In genomic region chr19:32902448-32902847, GRCh38 we compare ENCODE assay signal across 21 cellular contexts. TPM values are rescaled to one million over a fixed set of nuclear protein-coding genes. Genes with fewer than 3 reads are reported as not detected.
DNase-seq lines count a peak whose midpoint lies in the region; ATAC-seq and TF ChIP-seq lines count a peak whose summit lies in the region.
"Had no signal": no experiment of that assay in that cellular context is flagged by ENCODE, and none has a peak within 500 bp of the region (broad histone marks: within the 10 kb centered on the region; RNA-seq: fewer than 3 reads in every experiment).

No MANE protein-coding gene starts in this region.

- H3K9me3 ChIP-seq in Peyer's patch, result no peaks in the 10 kb centered on the region
- H3K9me3 ChIP-seq in mucosa of rectum (ENCODE audit: control insufficient read depth in 2 of 2, low read length in 2 of 2), result no peaks in the 10 kb centered on the region
- H3K9me3 ChIP-seq: Caco-2 had no signal

- H3K4me1 ChIP-seq in Peyer's patch (peaks cover 0 to 3% (median 0%) of the 10 kb centered on the region in 4 donors), mucosa of rectum (ENCODE audit: control insufficient read depth in 2 of 2, insufficient read depth in 2 of 2, low read length in 2 of 2) (peaks cover 6 to 7% of the 10 kb centered on the region in 2 donors)

- H3K9ac ChIP-seq in mucosa of rectum (ENCODE audit: low read depth in 1 of 2, low read length in 2 of 2), result peak overlapping the region in 1 of 2 donors; percentile 53

- no peaks in the 10 kb centered on the region for H3K27me3 ChIP-seq in H7 (ENCODE audit: control insufficient read depth, insufficient read depth, low read length)
- no peaks in the 10 kb centered on the region for H3K27me3 ChIP-seq in Peyer's patch
- H3K27me3 ChIP-seq in mucosa of rectum (ENCODE audit: control insufficient read depth in 2 of 2, insufficient read depth in 2 of 2, low read length in 2 of 2), result no peaks in the 10 kb centered on the region

- ATAC-seq in left ventricle myocardium superior, result no peak
- ATAC-seq in Right ventricle myocardium inferior, result no peak
- ATAC-seq: GM12878 had no signal

- TF ChIP-seq CTCF in Peyer's patch (IDR thresholded peaks at IDR 0.05), result peak in 1 of 6 experiments; percentile 12

- DNase-seq in H7 (peak; percentile 51), Peyer's patch (peak in 2 of 3 donors; percentile 68 to 73), iPS DF 19.7 (ENCODE audit: low read depth, low spot score) (peak; percentile 33), left ventricle myocardium superior (no peak), Right ventricle myocardium inferior (ENCODE audit: missing footprints) (no peak), NCI-H1105 treated with DMSO at 0.1 percent for 48 hours (lab: John Stamatoyannopoulos, UW) (no peak)
- DNase-seq in stimulated activated CD4-positive, alpha-beta T cell treated with anti-CD3 and anti-CD28 coated beads, Interleukin-4, amount 100 ng/mL, for 1 hour, result no peak
- DNase-seq: GDM1; IMR-90; NCI-H1436; NCI-H2081; NCI-H748 treated with DMSO at 0.1 percent for 48 hours; NK-92 treated with Interleukin-12 subunit alpha and Interleukin-12 subunit beta, amount 100 ng/mL, for 24 hours; Right ventricle myocardium superior had no signal

- intact Hi-C loops in left ventricle myocardium superior (cut with micrococcal nuclease), result no loop called here
- intact Hi-C loops in Right ventricle myocardium inferior (cut with DNase I), result no loop called here

- H3K27ac ChIP-seq in Peyer's patch (peak overlapping the region in 3 of 4 donors; percentile 20 to 77 (median 71)), mucosa of rectum (ENCODE audit: low read depth in 2 of 2, low read length in 2 of 2) (peak overlapping the region; percentile 45 to 53)

- no peak overlapping the region for H3K4me3 ChIP-seq in H7 (ENCODE audit: insufficient read depth, low read depth, low read length)
- no peak overlapping the region for H3K4me3 ChIP-seq in Peyer's patch
- peak overlapping the region; percentile 29 to 35 for H3K4me3 ChIP-seq in mucosa of rectum (ENCODE audit: low read length in 2 of 2)
- H3K4me3 ChIP-seq: GM12878 had no signal

- H3K36me3 ChIP-seq in H7 (replicated peaks; ENCODE audit: control insufficient read depth, insufficient read depth, low read length) (no peaks in the 10 kb centered on the region), Peyer's patch (peaks cover 0 to 13% (median 0%) of the 10 kb centered on the region in 3 donors), mucosa of rectum (ENCODE audit: control insufficient read depth in 2 of 2, insufficient read depth in 2 of 2, low read length in 2 of 2) (peaks cover 0 to 5% of the 10 kb centered on the region in 2 donors)

- TF ChIP-seq POLR2A in Peyer's patch (IDR thresholded peaks at IDR 0.05), result no peak

RNA-seq across cellular contexts. Expression of gene SLC7A9, which starts 32.9 kb away (rescaled TPM):
- total RNA-seq in H7 (2014; rRNA removed; shearing (Covaris generic)), result not detected in 2 replicates
- 1,000 to 10,000 TPM in 1 of 4 donors, 100 to 1,000 TPM in 2, 10 to 100 TPM in 1; 22.3 to 1,183 (median 609) TPM for total RNA-seq in Peyer's patch
- not detected for total RNA-seq in left ventricle myocardium superior
- 0.30 TPM for total RNA-seq in Right ventricle myocardium inferior
- total RNA-seq: A172, Daoy, IMR-90, MCF 10A, NCI-H460, Right ventricle myocardium superior had no signal

Comparison
In these comparisons a context has a peak if more than half of its experiments do, and no peak if none do; other contexts are left out.
1. DNase-seq: peak in H7 (single experiment), Peyer's patch (2 of 3) and iPS DF 19.7 (single experiment); none in left ventricle myocardium superior (single experiment), Right ventricle myocardium inferior (single experiment), NCI-H1105 treated with DMSO at 0.1 percent for 48 hours (single experiment) and stimulated activated CD4-positive, alpha-beta T cell treated with anti-CD3 and anti-CD28 coated beads, Interleukin-4, amount 100 ng/mL, for 1 hour (single experiment).
2. H3K4me3 ChIP-seq: peak in mucosa of rectum (2 of 2); none in H7 (single experiment) and Peyer's patch (0 of 4).
3. RNA of gene SLC7A9, which starts 32.9 kb away (total RNA-seq): 22.3 to 1,183 TPM in Peyer's patch; 0.30 TPM in Right ventricle myocardium inferior (single experiment), not detected in left ventricle myocardium superior (single experiment) and not detected in H7; every median in the first group is over 10 times any median in the second.